In genomic region chr16:20898938-20899502, GRCh38 we compare ENCODE assay signal across 8 cellular contexts. TPM values are rescaled to one million over a fixed set of nuclear protein-coding genes. Genes with fewer than 3 reads are reported as not detected.
DNase-seq lines count a peak whose midpoint lies in the region; ATAC-seq, FAIRE-seq and TF ChIP-seq lines count a peak whose summit lies in the region.

No MANE protein-coding gene starts in this region.

- H3K27ac ChIP-seq in heart left ventricle: peak overlapping the region; percentile 56 to 99 (median 97)
- no peak overlapping the region; the same call in 2 of the 3 replicates for H3K27ac ChIP-seq in K562 (ENCODE audit: extremely low read depth, low read depth, low read length)
- H3K27ac ChIP-seq in right lobe of liver: peak overlapping the region; percentile 34 to 96 (median 92)
- H3K27ac ChIP-seq in uterus: peak overlapping the region; percentile 96 to 100

- H3K4me1 ChIP-seq in heart left ventricle (peaks cover 9 to 60% (median 43%) of the 10 kb centered on the region in 12 donors), K562 (replicated peaks in 1 of 2; ENCODE audit: control insufficient read depth in 2 of 2, insufficient read depth in 2 of 2, low read length in 2 of 2) (peaks cover 23 to 36% of the 10 kb centered on the region in 2 experiments), right lobe of liver (peaks cover 0 to 38% (median 13%) of the 10 kb centered on the region in 4 donors), uterus (peaks cover 0 to 16% of the 10 kb centered on the region in 2 donors)

- H3K9me3 ChIP-seq in heart left ventricle (no peaks in the 10 kb centered on the region), K562 (replicated peaks; ENCODE audit: control insufficient read depth, insufficient read depth, low read depth, low read length) (no peaks in the 10 kb centered on the region), right lobe of liver (no peaks in the 10 kb centered on the region), uterus (no peaks in the 10 kb centered on the region)

- H3K9ac ChIP-seq in K562 (ENCODE audit: insufficient read depth in 1 of 2, low read depth in 2 of 2, low read length in 2 of 2): peak overlapping the region in 1 of 2 experiments; percentile 60; a peak in 2 of 4 replicates

- TF ChIP-seq CTCF in heart left ventricle (IDR thresholded peaks at IDR 0.05) (no peak), K562 (IDR thresholded peaks at IDR 0.05 in 2 of 3, conservative IDR thresholded peaks at IDR 0.05 in 1 of 3; ENCODE audit: insufficient read depth in 2 of 3, low read depth in 1 of 3, low read length in 3 of 3) (no peak), right lobe of liver (IDR thresholded peaks at IDR 0.05) (no peak), uterus (IDR thresholded peaks at IDR 0.05) (no peak)

- no peak for DNase-seq in heart left ventricle
- DNase-seq in left cardiac atrium: no peak
- no peak for DNase-seq in K562 (ENCODE audit: extremely low read depth in 1 of 4, low spot score in 3 of 4)
- DNase-seq in right lobe of liver: no peak
- DNase-seq in uterus: no peak
- no peak for DNase-seq in NCI-H524 (lab: John Stamatoyannopoulos, UW)
- DNase-seq in D341Med (ENCODE audit: low spot score): no peak

- POLR2A ChIA-PET in K562 (lab: Yijun Ruan, JAX): interaction anchor here (1.0 to 2.5 kb wide), 2 partner anchors 10 to 15 kb away, joined by 3 to 19 read pairs; no protein-coding TSS in a partner anchor

- H3K9me1 ChIP-seq in K562 (ENCODE audit: control insufficient read depth, insufficient read depth, low read length): no peaks in the 10 kb centered on the region

- H3K79me2 ChIP-seq in K562 (ENCODE audit: control insufficient read depth, insufficient read depth, low read length): peaks cover 44% of the 10 kb centered on the region

- H3K4me3 ChIP-seq in heart left ventricle: peak overlapping the region; percentile 68 to 93 (median 80)
- peak overlapping the region; percentile 85 for H3K4me3 ChIP-seq in K562
- peak overlapping the region; percentile 81 to 89 (median 88) for H3K4me3 ChIP-seq in right lobe of liver
- H3K4me3 ChIP-seq in uterus: peak overlapping the region; percentile 71 to 98

- ATAC-seq in heart left ventricle: no peak
- no peak for ATAC-seq in left cardiac atrium
- no peak for ATAC-seq in K562
- ATAC-seq in right lobe of liver: no peak
- no peak for ATAC-seq in HG03457 (IDR thresholded peaks at IDR 0.05; ENCODE audit: unreplicated experiment)

- CTCF ChIA-PET in K562 (lab: Yijun Ruan, JAX; ENCODE audit: low intra/inter-chr PET ratio): no interaction called here

- peak overlapping the region; percentile 88 for H3K4me2 ChIP-seq in K562 (ENCODE audit: insufficient read depth, low read length)

- TF ChIP-seq RAD21 in K562 (CRISPR knock-in tag; conservative IDR thresholded peaks at IDR 0.05 in 1 of 2, IDR thresholded peaks at IDR 0.05 in 1 of 2): no peak

- intact Hi-C loops in heart left ventricle (cut with DNase I) (no loop called here), left cardiac atrium (cut with DNase I) (loop anchor here in 1 of 2 donors (5.0 kb wide), 1 partner anchor 47 kb away; no protein-coding TSS in a partner anchor), K562 (cut with micrococcal nuclease) (no loop called here), right lobe of liver (cut with DNase I) (no loop called here), uterus (cut with DNase I; ENCODE audit: low total_unique reads) (no loop called here)

- in situ Hi-C loops in K562 (cut with MboI): no loop called here

- no peak for FAIRE-seq in K562 (lab: Jason Lieb, UNC)

- H4K20me1 ChIP-seq in K562 (replicated peaks; ENCODE audit: control insufficient read depth, insufficient read depth, low read length): no peaks in the 10 kb centered on the region

- H3K36me3 ChIP-seq in heart left ventricle (peaks cover 0 to 39% (median 21%) of the 10 kb centered on the region in 9 donors), K562 (ENCODE audit: control insufficient read depth, insufficient read depth, low read length) (peaks cover 18% of the 10 kb centered on the region; the same call in 1 of the 3 replicates), right lobe of liver (peaks cover 0 to 7% (median 3%) of the 10 kb centered on the region in 4 donors), uterus (no peaks in the 10 kb centered on the region)

- H3K27me3 ChIP-seq in heart left ventricle (no peaks in the 10 kb centered on the region), K562 (ENCODE audit: control insufficient read depth in 2 of 2, insufficient read depth in 2 of 2, low read length in 2 of 2) (no peaks in the 10 kb centered on the region), right lobe of liver (no peaks in the 10 kb centered on the region), uterus (no peaks in the 10 kb centered on the region)

- TF ChIP-seq POLR2A in heart left ventricle (IDR thresholded peaks at IDR 0.05) (no peak), K562 (conservative IDR thresholded peaks at IDR 0.05) (no peak), right lobe of liver (IDR thresholded peaks at IDR 0.05) (no peak), uterus (IDR thresholded peaks at IDR 0.05) (no peak)

- H2AFZ ChIP-seq in K562 (ENCODE audit: low read depth, low read length): 0 out of 2 replicates have a peak overlapping the region, but pooled peaks have one; percentile 92

- 29 to 32% (median 31%) methylated on average over 8 of the region's 8 CpGs for whole genome bisulfite sequencing in heart left ventricle, 4 donors
- 25% methylated on average over 8 of the region's 8 CpGs for WGBS in K562 (ENCODE audit: insufficient coverage, low coverage, missing lambda C conversion rate)
- WGBS in right lobe of liver (ENCODE audit: insufficient coverage, low coverage, low lambda C conversion rate, missing lambda C conversion rate): 22% methylated on average over 8 of the region's 8 CpGs

- no peak for TF ChIP-seq EP300 in K562 (IDR thresholded peaks at IDR 0.05; ENCODE audit: low read length)

- BruUV-seq in K562 (replicated peaks; lab: Mats Ljungman, UMichigan): no TSS peak

TF ChIP-seq in K562, 482 proteins besides CTCF, POLR2A, EP300 and RAD21 (continues in another document):
- peak; percentile 12 for TF ChIP-seq MEIS2 (IDR thresholded peaks at IDR 0.05; ENCODE audit: partially characterized antibody)
- TF ChIP-seq SAP30 (IDR thresholded peaks at IDR 0.05; ENCODE audit: borderline replicate concordance, insufficient read depth, low read depth, low read length, poor library complexity, severe bottlenecking): peak; percentile 6

RNA-seq across cellular contexts. Expression of gene DCUN1D3, which starts 1.1 kb away (rescaled TPM):
- total RNA-seq in heart left ventricle (10 to 100 TPM in 7 of 9 donors, 1 to 10 TPM in 2; 8.3 to 21.4 (median 11.0) TPM), left cardiac atrium (10 to 100 TPM; 15.6 to 27.4 TPM), K562 (2014; rRNA removed) (2.2 TPM in 2 replicates), K562 (2014; rRNA removed; fragmentation: Illumina TruSeq; extraction: Trizol) (2.2 and 3.2 TPM in 2 replicates), K562 (2015; rRNA removed; fragmentation: Illumina TruSeq; extraction: Trizol) (2.9 and 3.5 TPM in 2 replicates), K562 (2021) (3.8 and 4.7 TPM in 2 replicates), right lobe of liver (10 to 100 TPM; 10.3 to 15.1 (median 13.8) TPM), uterus (10 to 100 TPM; 14.7 to 38.0 (median 21.5) TPM)
- polyA plus RNA-seq in heart left ventricle (10 to 100 TPM in 1 of 2 donors, 1 to 10 TPM in 1; 2.6 to 13.4 TPM), K562 (2011; rRNA removed) (2.6 and 3.1 TPM in 2 replicates), K562 (2014; fragmentation: Illumina TruSeq; extraction: Trizol) (1.4 and 1.6 TPM in 2 replicates), K562 (2014; fragmentation: Nextera tagmentation; extraction: Ambion mirVana) (1 to 10 TPM; 1.0 to 1.9 TPM), K562 (2014; rRNA removed) (1.8 and 2.4 TPM in 2 replicates)
- total RNA-seq in K562 (2011; cell fraction: chromatin; rRNA removed; ENCODE audit: low replicate concordance): 8.4 and 10.3 TPM in 2 replicates
- total RNA-seq in K562 (2011; cell fraction: nucleolus; rRNA removed): 4.1 and 4.8 TPM in 2 replicates
- 9.6 and 13.8 TPM in 2 replicates for total RNA-seq in K562 (2011; cell fraction: nucleoplasm; rRNA removed)
- polyA plus RNA-seq in K562 (2011; cell fraction: cytosol; rRNA removed): 1.3 and 1.8 TPM in 2 replicates
- polyA plus RNA-seq in K562 (2011; cell fraction: nucleus; rRNA removed): 5.6 and 5.7 TPM in 2 replicates
- polyA plus RNA-seq in K562 (2012): 1.8 and 2.8 TPM in 2 replicates
- polyA minus RNA-seq in K562 (2011; rRNA and poly(A)+ RNA removed): 5.3 and 6.9 TPM in 2 replicates
- 2.7 and 3.2 TPM in 2 replicates for polyA minus RNA-seq in K562 (2011; cell fraction: cytosol; rRNA and poly(A)+ RNA removed)
- polyA minus RNA-seq in K562 (2011; cell fraction: nucleus; rRNA and poly(A)+ RNA removed): 3.9 and 6.3 TPM in 2 replicates

RNA-seq across cellular contexts. Expression of gene LYRM1, which starts 1.6 kb away (rescaled TPM):
- total RNA-seq in heart left ventricle: 100 to 1,000 TPM in 2 of 9 donors, 10 to 100 TPM in 7; 40.2 to 124 (median 54.6) TPM
- 10 to 100 TPM; 65.5 to 73.0 TPM for polyA plus RNA-seq in heart left ventricle
- total RNA-seq in left cardiac atrium: 10 to 100 TPM; 32.6 TPM
- total RNA-seq in K562 (2011; cell fraction: chromatin; rRNA removed; ENCODE audit: low replicate concordance): 5.6 and 11.9 TPM in 2 replicates
- total RNA-seq in K562 (2011; cell fraction: nucleolus; rRNA removed): 3.3 and 3.7 TPM in 2 replicates
- 8.4 and 14.1 TPM in 2 replicates for total RNA-seq in K562 (2011; cell fraction: nucleoplasm; rRNA removed)
- 22.0 and 32.7 TPM in 2 replicates for total RNA-seq in K562 (2014; rRNA removed)
- total RNA-seq in K562 (2014; rRNA removed; fragmentation: Illumina TruSeq; extraction: Trizol): 26.2 and 28.2 TPM in 2 replicates
- total RNA-seq in K562 (2015; rRNA removed; fragmentation: Illumina TruSeq; extraction: Trizol): 26.0 and 26.5 TPM in 2 replicates
- total RNA-seq in K562 (2021): 17.5 and 18.9 TPM in 2 replicates
- polyA plus RNA-seq in K562 (2011; rRNA removed): 26.9 and 32.7 TPM in 2 replicates
- polyA plus RNA-seq in K562 (2011; cell fraction: cytosol; rRNA removed): 9.0 and 16.7 TPM in 2 replicates
- 7.8 and 12.3 TPM in 2 replicates for polyA plus RNA-seq in K562 (2011; cell fraction: nucleus; rRNA removed)
- polyA plus RNA-seq in K562 (2012): 24.3 and 54.4 TPM in 2 replicates
- 36.9 and 40.2 TPM in 2 replicates for polyA plus RNA-seq in K562 (2014; fragmentation: Illumina TruSeq; extraction: Trizol)
- 10 to 100 TPM; 40.0 to 44.1 TPM for polyA plus RNA-seq in K562 (2014; fragmentation: Nextera tagmentation; extraction: Ambion mirVana)
- polyA plus RNA-seq in K562 (2014; rRNA removed): 26.3 and 27.3 TPM in 2 replicates
- polyA minus RNA-seq in K562 (2011; rRNA and poly(A)+ RNA removed): 18.1 and 18.9 TPM in 2 replicates
- polyA minus RNA-seq in K562 (2011; cell fraction: cytosol; rRNA and poly(A)+ RNA removed): 5.5 and 9.6 TPM in 2 replicates
- polyA minus RNA-seq in K562 (2011; cell fraction: nucleus; rRNA and poly(A)+ RNA removed): 2.6 and 5.8 TPM in 2 replicates
- 100 to 1,000 TPM in 1 of 6 experiments, 10 to 100 TPM in 5; 32.4 to 102 (median 37.9) TPM for total RNA-seq in right lobe of liver
- 100 to 1,000 TPM in 1 of 4 donors, 10 to 100 TPM in 3; 40.0 to 201 (median 51.0) TPM for total RNA-seq in uterus
